In the genomic region with DNA sequence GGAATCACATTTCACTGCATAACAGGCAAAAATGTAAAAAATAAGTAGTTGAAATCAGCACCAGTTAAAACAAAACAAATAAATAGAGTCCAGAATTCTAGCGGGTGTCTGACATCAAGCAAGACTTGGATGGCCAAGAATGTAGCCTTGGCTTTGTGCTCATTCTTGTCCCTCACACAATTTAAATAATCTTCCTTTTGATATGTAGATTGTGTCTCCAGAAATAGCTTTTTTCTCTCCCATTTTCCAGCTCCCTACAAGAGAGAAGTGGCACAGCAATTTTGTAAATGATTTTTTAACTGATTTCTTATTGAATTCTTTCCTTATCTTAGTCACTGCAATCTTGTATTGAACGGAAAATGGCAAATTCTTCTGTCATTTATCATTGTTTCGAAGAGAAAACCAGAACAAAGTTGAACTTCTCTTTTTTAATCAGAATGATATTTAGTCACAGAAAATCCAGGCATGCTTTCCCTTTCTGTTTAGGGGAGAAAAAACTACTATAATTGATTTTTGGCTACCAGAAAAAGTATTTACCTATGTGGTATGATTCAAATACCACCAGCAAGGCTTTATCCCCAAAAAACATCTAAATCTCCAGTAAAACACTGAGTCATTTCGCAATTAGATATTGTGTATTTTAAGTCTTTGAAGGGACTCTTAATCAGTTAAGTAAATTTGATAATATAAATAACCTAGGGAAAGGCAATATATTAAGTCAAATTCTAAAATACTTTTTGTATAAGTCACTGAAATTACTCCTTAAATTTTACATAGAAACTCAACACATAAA, we compare ENCODE assay signal across 1 cellular context.
TF ChIP-seq lines count a peak whose summit lies in the region.

No MANE protein-coding gene starts in this region.

TF ChIP-seq in endothelial cell of umbilical vein, 7 proteins besides CTCF, POLR2A, EP300 and RAD21:
- no peak for TF ChIP-seq FOS (IDR thresholded peaks at IDR 0.05; ENCODE audit: borderline replicate concordance, insufficient read depth, low read length)
- peak; percentile 17 for TF ChIP-seq GATA2 (IDR thresholded peaks at IDR 0.05; ENCODE audit: insufficient read depth, insufficient read length, low read depth, low read length)
